Comparison of ENCODE assay signal across 24 cellular contexts in the genomic region with DNA sequence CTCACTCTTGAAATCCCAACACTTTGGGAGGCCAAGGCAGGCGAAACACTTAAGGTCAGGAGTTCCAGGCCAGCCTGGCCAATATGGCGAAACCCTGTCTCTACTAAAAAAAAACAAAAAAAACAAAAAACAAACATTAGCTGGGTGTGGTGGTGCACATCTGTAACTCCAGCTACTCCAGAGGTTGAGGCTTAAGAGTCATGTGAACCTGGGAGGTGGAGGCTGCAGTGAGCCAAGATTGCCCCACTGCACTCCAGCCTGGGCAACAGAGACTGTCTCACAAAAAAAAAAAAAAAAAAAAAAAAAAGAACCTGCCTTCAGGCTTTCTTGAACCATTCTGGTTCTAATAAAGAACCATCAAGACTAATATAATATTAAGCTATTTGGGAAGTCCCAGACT.
"Had no signal": no experiment of that assay in that cellular context is flagged by ENCODE, and none has a peak within 500 bp of the region (broad histone marks: within the 10 kb centered on the region; RNA-seq: fewer than 3 reads in every experiment).

No MANE protein-coding gene starts in this region.

- ATAC-seq: activated CD4-positive, CD25-positive, alpha-beta regulatory T cell treated with anti-CD3 and anti-CD28 coated beads, Interleukin-2, amount 50 U/mL, for 24 hours; effector memory CD8-positive, alpha-beta T cell; gastroesophageal sphincter; left colon had no signal

- H3K4me1 ChIP-seq: uterus had no signal

- DNase-seq: activated CD4-positive, alpha-beta T cell treated with anti-CD3 and anti-CD28 coated beads for 48 hours; activated CD4-positive, alpha-beta T cell treated with anti-CD3 and anti-CD28 coated beads, Interleukin-2, amount 50 U/mL, for 48 hours; activated CD8-positive, alpha-beta memory T cell treated with anti-CD3 and anti-CD28 coated beads for 24 hours; activated effector memory CD4-positive, alpha-beta T cell treated with Interleukin-2 at 50 U/mL for 16 hours; activated naive CD4-positive, alpha-beta T cell treated with Interleukin-2 at 50 U/mL for 16 hours; anterior cingulate cortex; effector memory CD8-positive, alpha-beta T cell; erythroblast; left colon; retina; sigmoid colon; stimulated activated CD4-positive, alpha-beta T cell treated with anti-CD3 and anti-CD28 coated beads, Interleukin-15, amount 100 ng/mL, for 24 hours; stimulated activated CD4-positive, alpha-beta T cell treated with anti-CD3 and anti-CD28 coated beads, Interleukin-2, amount 100 ng/mL, for 24 hours; stimulated activated naive CD4-positive, alpha-beta T cell treated with Interleukin-2 at 50 U/mL for 16 hours; T-helper 9 cell; testis; uterus; WERI-Rb-1 had no signal

- H3K4me3 ChIP-seq: coronary artery, gastroesophageal sphincter, hepatocyte, sigmoid colon, smooth muscle cell, testis, transverse colon, uterus had no signal

- H3K27ac ChIP-seq: gastroesophageal sphincter, hepatocyte, sigmoid colon, testis, uterus, WERI-Rb-1 had no signal

- H3K9me3 ChIP-seq: gastroesophageal sphincter, sigmoid colon, testis, transverse colon, uterus had no signal

- H3K27me3 ChIP-seq: gastroesophageal sphincter, hepatocyte, sigmoid colon, testis, transverse colon, uterus had no signal

- H3K36me3 ChIP-seq: uterus had no signal
